ENCODE assay signal across 24 cellular contexts in the genomic region with DNA sequence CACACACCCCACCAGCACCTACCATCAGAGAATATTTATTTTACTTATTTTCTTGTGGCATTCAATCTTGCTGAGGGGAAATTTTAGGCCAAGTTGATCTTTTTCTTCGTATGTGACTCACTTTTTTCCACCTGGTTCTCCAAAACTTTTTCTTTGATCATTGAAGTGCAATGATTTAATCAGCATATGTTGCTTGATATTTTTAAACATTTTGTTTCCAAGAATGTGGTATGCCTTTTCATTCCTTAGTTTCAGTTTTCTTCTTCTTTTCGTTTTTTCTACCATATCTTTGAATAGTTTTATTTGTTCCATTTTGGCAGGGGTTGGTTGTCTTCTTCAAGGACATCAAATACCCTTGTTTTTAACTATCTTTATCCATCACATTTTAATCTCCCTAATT.
"Had no signal": no experiment of that assay in that cellular context is flagged by ENCODE, and none has a peak within 500 bp of the region (broad histone marks: within the 10 kb centered on the region; RNA-seq: fewer than 3 reads in every experiment).

No MANE protein-coding gene starts in this region.

- DNase-seq: colonic mucosa; cortex of kidney; dermis blood vessel endothelial cell; dorsolateral prefrontal cortex; effector CD4-positive, alpha-beta T cell; effector CD8-positive, alpha-beta T cell; effector memory CD4-positive, alpha-beta T cell; effector memory CD8-positive, alpha-beta T cell; endodermal cell; erythroblast; esophagus squamous epithelium; foreskin fibroblast; foreskin keratinocyte; foreskin melanocyte; gastrocnemius medialis; glutamatergic neuron; head of caudate nucleus; heart left ventricle; heart right ventricle had no signal

- H3K27ac ChIP-seq: colonic mucosa, coronary artery, dorsolateral prefrontal cortex, epithelial cell of prostate, esophagus muscularis mucosa, esophagus squamous epithelium, foreskin keratinocyte, gastrocnemius medialis, gastroesophageal sphincter, heart left ventricle, heart right ventricle had no signal

- H3K4me3 ChIP-seq: colonic mucosa, coronary artery, dorsolateral prefrontal cortex, esophagus muscularis mucosa, esophagus squamous epithelium, gastrocnemius medialis, gastroesophageal sphincter, heart left ventricle, heart right ventricle had no signal

- H3K27me3 ChIP-seq: colonic mucosa, dorsolateral prefrontal cortex, esophagus muscularis mucosa, esophagus squamous epithelium, foreskin keratinocyte, gastrocnemius medialis, gastroesophageal sphincter, heart left ventricle had no signal

- H3K9me3 ChIP-seq: colonic mucosa, esophagus squamous epithelium, gastrocnemius medialis, gastroesophageal sphincter had no signal

- ATAC-seq: effector memory CD8-positive, alpha-beta T cell; esophagus mucosa; foreskin keratinocyte; gastrocnemius medialis; gastroesophageal sphincter; heart left ventricle; heart right ventricle had no signal

- H3K4me1 ChIP-seq: colonic mucosa, esophagus muscularis mucosa, esophagus squamous epithelium, foreskin keratinocyte, gastrocnemius medialis, gastroesophageal sphincter, heart left ventricle, heart right ventricle had no signal

- H3K36me3 ChIP-seq: colonic mucosa, esophagus muscularis mucosa, esophagus squamous epithelium, gastrocnemius medialis, gastroesophageal sphincter, heart left ventricle, heart right ventricle had no signal
